In the genomic region with DNA sequence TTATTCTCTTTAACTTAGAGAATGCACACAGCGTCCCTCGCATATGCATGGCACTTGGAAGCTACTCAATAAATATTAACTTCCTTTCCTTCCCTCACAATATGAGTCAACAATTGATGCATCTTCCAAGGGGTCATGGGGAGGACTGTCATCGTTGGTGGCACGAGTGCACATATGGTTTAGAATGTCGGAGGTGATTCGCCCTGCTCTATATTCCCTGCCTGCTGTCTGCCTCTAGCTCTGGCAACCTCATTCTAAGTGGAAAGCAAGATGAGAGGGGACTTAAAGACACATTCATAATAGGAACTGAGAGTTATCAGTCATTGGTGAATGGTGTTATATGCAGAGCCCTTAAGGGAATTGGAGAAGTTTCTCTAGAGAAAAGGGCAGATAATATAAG, we compare ENCODE assay signal across 13 cellular contexts. TPM values are rescaled to one million over a fixed set of nuclear protein-coding genes. Genes with fewer than 3 reads are reported as not detected.
"Had no signal": no experiment of that assay in that cellular context is flagged by ENCODE, and none has a peak within 500 bp of the region (broad histone marks: within the 10 kb centered on the region; RNA-seq: fewer than 3 reads in every experiment).

No MANE protein-coding gene starts in this region.

- H3K27me3 ChIP-seq: ascending aorta, colonic mucosa, gastroesophageal sphincter, heart right ventricle had no signal

- H3K9me3 ChIP-seq: ascending aorta, colonic mucosa, gastroesophageal sphincter, heart right ventricle had no signal

- H3K27ac ChIP-seq: ascending aorta, colonic mucosa, gastroesophageal sphincter, heart right ventricle had no signal

- DNase-seq: activated CD4-positive, alpha-beta T cell treated with anti-CD3 and anti-CD28 coated beads, Interleukin-2, amount 50 U/mL, for 1 hour; activated CD8-positive, alpha-beta memory T cell treated with anti-CD3 and anti-CD28 coated beads for 24 hours; activated CD8-positive, alpha-beta memory T cell treated with anti-CD3 and anti-CD28 coated beads, Interleukin-2, amount 50 U/mL, for 48 hours; activated effector memory CD4-positive, alpha-beta T cell treated with anti-CD3 and anti-CD28 coated beads, Interleukin-2, amount 50 U/mL, for 16 hours; activated naive CD4-positive, alpha-beta T cell treated with anti-CD3 and anti-CD28 coated beads, Interleukin-2, amount 50 U/mL, for 16 hours; activated T-cell treated with anti-CD3 and anti-CD28 coated beads, Interleukin-2, amount 50 U/mL, for 48 hours; colonic mucosa; heart right ventricle; naive B cell had no signal

- H3K4me1 ChIP-seq: ascending aorta, colonic mucosa, gastroesophageal sphincter, heart right ventricle had no signal

- H3K36me3 ChIP-seq: colonic mucosa had no signal

- H3K4me3 ChIP-seq: ascending aorta, colonic mucosa, gastroesophageal sphincter, heart right ventricle had no signal

- ATAC-seq: esophagus mucosa, gastroesophageal sphincter, heart right ventricle had no signal

RNA-seq across cellular contexts. Expression of gene MAK, which starts 44.6 kb away (rescaled TPM):
- total RNA-seq: ascending aorta, colonic mucosa, esophagus mucosa, skeletal muscle tissue had no signal
